Comparison of ENCODE assay signal across 9 cellular contexts in genomic region chr6:2846873-2847224, GRCh38. TPM values are rescaled to one million over a fixed set of nuclear protein-coding genes. Genes with fewer than 3 reads are reported as not detected.
DNase-seq lines count a peak whose midpoint lies in the region; ATAC-seq and TF ChIP-seq lines count a peak whose summit lies in the region.
"Had no signal": no experiment of that assay in that cellular context is flagged by ENCODE, and none has a peak within 500 bp of the region (broad histone marks: within the 10 kb centered on the region; RNA-seq: fewer than 3 reads in every experiment).

No MANE protein-coding gene starts in this region.

- TF ChIP-seq CTCF in WI38 (IDR thresholded peaks at IDR 0.05; ENCODE audit: low read depth, low read length) (no peak), fibroblast of the aortic adventitia (IDR thresholded peaks at IDR 0.05; ENCODE audit: insufficient read depth, low read length) (no peak), spleen (IDR thresholded peaks at IDR 0.05 in 8 of 11, conservative IDR thresholded peaks at IDR 0.05 in 3 of 11) (no peak)

- H3K27me3 ChIP-seq in spleen (replicated peaks in 1 of 7), result no peaks in the 10 kb centered on the region

- H3K27ac ChIP-seq in spleen, result peak overlapping the region; percentile 40 to 82 (median 75)
- H3K27ac ChIP-seq: HL-60 had no signal

- H3K36me3 ChIP-seq in spleen, result no peaks in the 10 kb centered on the region

- no peak for TF ChIP-seq POLR2A in spleen (IDR thresholded peaks at IDR 0.05)

- DNase-seq in fibroblast of the aortic adventitia (ENCODE audit: low read depth) (no peak), spleen (no peak), GF-D8 (lab: John Stamatoyannopoulos, UW) (no peak)

- H3K9me3 ChIP-seq in spleen, result no peaks in the 10 kb centered on the region

- H3K4me3 ChIP-seq in WI38 (ENCODE audit: low read depth, low read length) (peak overlapping the region; percentile 29), fibroblast of the aortic adventitia (ENCODE audit: low read depth, low read length) (peak overlapping the region; percentile 59), spleen (peak overlapping the region in 1 of 8 donors; percentile 35)

- H3K4me1 ChIP-seq in spleen, result peaks cover 7 to 85% (median 53%) of the 10 kb centered on the region in 6 donors

- intact Hi-C loops in spleen (cut with DNase I; ENCODE audit: low total_unique reads), result loop anchor here (5.0 to 10.0 kb wide), 3 partner anchors 52 to 210 kb away; no protein-coding TSS in a partner anchor

- ATAC-seq in GM18870 (IDR thresholded peaks at IDR 0.05; ENCODE audit: unreplicated experiment) (peak; percentile 1), GM18511 (IDR thresholded peaks at IDR 0.05; ENCODE audit: unreplicated experiment) (no peak), GM21360 (IDR thresholded peaks at IDR 0.05; ENCODE audit: unreplicated experiment) (no peak), GM21723 (IDR thresholded peaks at IDR 0.05; ENCODE audit: unreplicated experiment) (no peak)

- 50 to 78% (median 68%) methylated on average over 1 of the region's 1 CpG for WGBS in spleen, 5 donors

RNA-seq across cellular contexts. Expression of gene SERPINB1, which starts 5.2 kb away (rescaled TPM):
- total RNA-seq in fibroblast of the aortic adventitia (ENCODE audit: low replicate concordance) (8.6 and 22.1 TPM in 2 replicates), spleen (100 to 1,000 TPM in 5 of 7 donors, 10 to 100 TPM in 2; 71.2 to 194 (median 106) TPM)
- 10 to 100 TPM; 54.9 to 64.6 (median 55.0) TPM for polyA plus RNA-seq in spleen

RNA-seq across cellular contexts. Expression of gene SERPINB9, which starts 56.3 kb away (rescaled TPM):
- total RNA-seq in fibroblast of the aortic adventitia (ENCODE audit: low replicate concordance), result 3.3 and 9.3 TPM in 2 replicates
- 10 to 100 TPM; 43.0 to 75.7 (median 55.4) TPM for total RNA-seq in spleen
- polyA plus RNA-seq in spleen, result 10 to 100 TPM; 16.2 to 22.4 (median 17.0) TPM
